10 cellular contexts compared by ENCODE assay signal in genomic region chr3:175526609-175527280, GRCh38.
DNase-seq lines count a peak whose midpoint lies in the region; ATAC-seq, FAIRE-seq and TF ChIP-seq lines count a peak whose summit lies in the region.
"Had no signal": no experiment of that assay in that cellular context is flagged by ENCODE, and none has a peak within 500 bp of the region (broad histone marks: within the 10 kb centered on the region; RNA-seq: fewer than 3 reads in every experiment).

No MANE protein-coding gene starts in this region.

- peak; percentile 46 for DNase-seq in GM23338 (ENCODE audit: low spot score)
- DNase-seq in WTC11 (ENCODE audit: low spot score), result no peak
- DNase-seq in small intestine, result peak; percentile 10
- no peak for DNase-seq in activated CD4-positive, CD25-positive, alpha-beta regulatory T cell (lab: John Stamatoyannopoulos, UW)
- no peak for DNase-seq in effector memory CD8-positive, alpha-beta T cell
- no peak for DNase-seq in caudate nucleus (lab: John Stamatoyannopoulos, UW)
- no peak for DNase-seq in posterior vena cava (ENCODE audit: low spot score)
- DNase-seq: hypothalamus, MM.1S had no signal

- CTCF ChIA-PET in WTC11 (lab: Charles Lee), result interaction anchor here (0.6 to 1.9 kb wide), 2 partner anchors 414 to 1165 kb away, joined by 5 to 7 read pairs; no protein-coding TSS in a partner anchor

- no peaks in the 10 kb centered on the region for H4K20me1 ChIP-seq in GM23338 (replicated peaks; ENCODE audit: insufficient read depth)

- H3K79me2 ChIP-seq in GM23338 (replicated peaks; ENCODE audit: insufficient read depth), result no peaks in the 10 kb centered on the region

- H3K4me3 ChIP-seq in GM23338 (peak overlapping the region; percentile 14), iPS-18a (ENCODE audit: low read length) (peak overlapping the region; percentile 2), small intestine (ENCODE audit: low read depth in 1 of 2, low read length in 2 of 2) (peak overlapping the region in 1 of 2 donors; percentile 35)

- H3K36me3 Mint-ChIP-seq in GM23338 (ENCODE audit: low read depth) (peaks cover 6% of the 10 kb centered on the region; the same call in 2 of the 3 replicates), WTC11 (peaks cover 13% of the 10 kb centered on the region)
- no peaks in the 10 kb centered on the region for H3K36me3 Mint-ChIP-seq in effector memory CD8-positive, alpha-beta T cell (ENCODE audit: insufficient read depth)

- peak overlapping the region; percentile 0; the same call in 1 of the 2 replicates for H2AFZ ChIP-seq in GM23338

- H3K27me3 Mint-ChIP-seq in GM23338 (ENCODE audit: insufficient read depth, low read depth, poor library complexity) (no peaks in the 10 kb centered on the region), WTC11 (ENCODE audit: low read depth) (no peaks in the 10 kb centered on the region)
- no peaks in the 10 kb centered on the region for H3K27me3 Mint-ChIP-seq in effector memory CD8-positive, alpha-beta T cell

- no peak for TF ChIP-seq CTCF in GM23338 (conservative IDR thresholded peaks at IDR 0.05; ENCODE audit: low read depth in 2 of 2)
- TF ChIP-seq CTCF in WTC11 (IDR thresholded peaks at IDR 0.05), result no peak

- H3K4me3 Mint-ChIP-seq in GM23338, result peak overlapping the region; percentile 53
- H3K4me3 Mint-ChIP-seq in WTC11, result peak overlapping the region; percentile 47
- H3K4me3 Mint-ChIP-seq in effector memory CD8-positive, alpha-beta T cell, result no peak overlapping the region

- ATAC-seq in GM23338 (peak; percentile 52; the same call in 2 of the 3 replicates), WTC11 (peak; percentile 80)
- no peak for ATAC-seq in effector memory CD8-positive, alpha-beta T cell (replicated peaks)

- no peaks in the 10 kb centered on the region for H3K9me3 Mint-ChIP-seq in GM23338
- H3K9me3 Mint-ChIP-seq in WTC11, result peaks cover 27% of the 10 kb centered on the region
- H3K9me3 Mint-ChIP-seq in effector memory CD8-positive, alpha-beta T cell, result no peaks in the 10 kb centered on the region

- peak overlapping the region; percentile 70 for H3K27ac ChIP-seq in GM23338 (ENCODE audit: low read depth)
- H3K27ac ChIP-seq in iPS-18a (ENCODE audit: low read length), result no peak overlapping the region
- H3K27ac ChIP-seq in small intestine (ENCODE audit: low read depth in 1 of 2, low read length in 1 of 2), result no peak overlapping the region
- no peak overlapping the region for H3K27ac ChIP-seq in caudate nucleus (ENCODE audit: low read depth, low read length)

- intact Hi-C loops in posterior vena cava (cut with DNase I), result no loop called here

- FAIRE-seq in small intestine (lab: Jason Lieb, UNC), result no peak

- H3K27ac Mint-ChIP-seq in GM23338 (peak overlapping the region; percentile 90), WTC11 (peak overlapping the region; percentile 94)
- no peak overlapping the region for H3K27ac Mint-ChIP-seq in effector memory CD8-positive, alpha-beta T cell

- H3K27me3 ChIP-seq in GM23338 (ENCODE audit: insufficient read depth) (no peaks in the 10 kb centered on the region), iPS-18a (ENCODE audit: control insufficient read depth, insufficient read depth, low read length) (no peaks in the 10 kb centered on the region), small intestine (ENCODE audit: control insufficient read depth in 2 of 2, insufficient read depth in 2 of 2, low read length in 2 of 2) (no peaks in the 10 kb centered on the region)

- H3K4me1 Mint-ChIP-seq in GM23338 (peaks cover 22% of the 10 kb centered on the region; the same call in 2 of the 3 replicates), WTC11 (peaks cover 35% of the 10 kb centered on the region)
- H3K4me1 Mint-ChIP-seq in effector memory CD8-positive, alpha-beta T cell (ENCODE audit: low read depth in 2 of 2), result no peaks in the 10 kb centered on the region

- WGBS in small intestine, 3 donors, result 44 to 52% (median 51%) methylated on average over 4 of the region's 4 CpGs

- H3K4me1 ChIP-seq in GM23338 (ENCODE audit: insufficient read depth) (peaks cover 24% of the 10 kb centered on the region), iPS-18a (ENCODE audit: control insufficient read depth, low read depth, low read length) (peaks cover 16% of the 10 kb centered on the region), small intestine (ENCODE audit: control insufficient read depth in 2 of 2, insufficient read depth in 1 of 2, low read depth in 1 of 2, low read length in 1 of 2) (no peaks in the 10 kb centered on the region)

- H3K9me3 ChIP-seq in iPS-18a (ENCODE audit: control insufficient read depth, low read depth, low read length) (no peaks in the 10 kb centered on the region), small intestine (ENCODE audit: control insufficient read depth, low read depth) (no peaks in the 10 kb centered on the region)

- H3K36me3 ChIP-seq in GM23338 (ENCODE audit: insufficient read depth), result 0 out of 2 replicates have a peak, but pooled peaks cover 3% of the 10 kb centered on the region
- H3K36me3 ChIP-seq in iPS-18a (ENCODE audit: control insufficient read depth, low read depth, low read length), result no peaks in the 10 kb centered on the region
- no peaks in the 10 kb centered on the region for H3K36me3 ChIP-seq in small intestine (ENCODE audit: control insufficient read depth in 2 of 2, insufficient read depth in 2 of 2, low read length in 2 of 2)

- no peak overlapping the region for H3K9ac ChIP-seq in iPS-18a (ENCODE audit: low read length)

- H3K9me2 ChIP-seq in GM23338 (ENCODE audit: insufficient read depth), result peaks cover 13% of the 10 kb centered on the region

- POLR2A ChIA-PET in WTC11 (lab: Charles Lee), result interaction anchor here (0.5 kb wide), 1 partner anchor 540 kb away, joined by 3 read pairs; no protein-coding TSS in a partner anchor

- no peaks in the 10 kb centered on the region for H3F3A ChIP-seq in GM23338 (replicated peaks; ENCODE audit: low read depth)

- H3K4me2 ChIP-seq in GM23338, result peak overlapping the region; percentile 50

TF ChIP-seq in GM23338, 12 proteins besides CTCF, POLR2A, EP300 and RAD21 (continues in another document):
- TF ChIP-seq EZH2 (IDR thresholded peaks at IDR 0.05; ENCODE audit: low read depth, unreplicated experiment) (no peak), POLR2AphosphoS5 (IDR thresholded peaks at IDR 0.05; ENCODE audit: low read depth) (no peak)

TF ChIP-seq in WTC11, 78 proteins besides CTCF, POLR2A, EP300 and RAD21 (continues in another document):
- TF ChIP-seq AFF4 (CRISPR knock-in tag; IDR thresholded peaks at IDR 0.05; ENCODE audit: borderline replicate concordance) (no peak), PRDM15 (CRISPR knock-in tag; IDR thresholded peaks at IDR 0.05) (no peak), SOX15 (CRISPR knock-in tag; IDR thresholded peaks at IDR 0.05) (no peak)

Comparison
In these comparisons a context has a peak if more than half of its experiments do, and no peak if none do; other contexts are left out.
1. DNase-seq: peak in GM23338 (single experiment) and small intestine (single experiment); none in WTC11 (single experiment), activated CD4-positive, CD25-positive, alpha-beta regulatory T cell (0 of 4), effector memory CD8-positive, alpha-beta T cell (0 of 3), caudate nucleus (0 of 61) and posterior vena cava (single experiment).
2. H3K27ac Mint-ChIP-seq: peak in GM23338 (single experiment) and WTC11 (single experiment); none in effector memory CD8-positive, alpha-beta T cell (0 of 2).
3. H3K4me3 Mint-ChIP-seq: peak in GM23338 (single experiment) and WTC11 (single experiment); none in effector memory CD8-positive, alpha-beta T cell (0 of 2).